11 cellular contexts compared by ENCODE assay signal in the genomic region with DNA sequence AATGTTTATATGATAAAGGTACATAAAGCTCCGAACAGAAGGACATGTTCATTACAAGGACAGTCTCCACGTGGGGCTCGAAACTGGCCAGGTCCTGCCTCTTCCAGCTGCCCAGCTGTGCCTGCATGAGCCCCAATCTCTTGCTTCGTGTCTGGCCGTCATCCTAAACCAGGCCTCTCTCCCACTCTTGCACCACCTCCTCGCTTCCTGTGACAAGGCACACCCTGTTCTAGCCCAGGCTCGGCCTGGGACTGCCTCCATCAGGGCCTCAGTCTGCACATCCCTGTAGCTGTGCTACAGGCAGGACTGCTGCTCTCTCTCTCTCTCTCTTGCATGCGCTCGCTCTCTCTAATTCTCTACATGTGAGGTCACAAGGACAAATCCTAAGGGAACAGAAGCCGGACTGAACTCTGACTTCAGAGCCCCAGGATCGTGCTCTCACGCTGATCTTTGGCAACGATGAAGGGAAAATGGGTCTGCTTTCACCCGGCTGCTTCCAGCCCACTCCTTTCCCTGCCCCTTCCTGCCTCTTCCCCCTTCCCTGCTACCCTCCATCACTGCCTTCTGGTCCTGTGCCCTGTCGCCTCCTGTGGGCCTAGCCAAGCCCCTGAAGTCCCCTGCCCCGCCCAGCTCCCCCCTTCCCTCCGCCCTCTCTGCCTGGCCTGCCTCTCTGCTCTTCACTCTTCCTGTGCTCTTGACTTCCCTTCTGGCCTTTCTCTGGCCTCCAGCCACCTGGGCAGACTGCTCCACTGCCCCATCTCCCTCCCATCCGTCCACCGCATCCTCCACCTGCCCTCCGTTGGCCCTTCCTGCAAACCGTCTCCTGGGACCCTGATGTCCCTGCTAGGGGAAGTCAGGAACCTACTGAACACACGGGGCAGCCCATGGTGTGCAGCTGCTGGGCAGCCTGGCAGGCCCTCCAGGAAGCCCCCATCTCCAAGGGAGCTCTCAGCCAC. TPM values are rescaled to one million over a fixed set of nuclear protein-coding genes. Genes with fewer than 3 reads are reported as not detected.
A peak's percentile ranks its signal among the peaks of the same experiment; 100 is the strongest.
DNase-seq lines count a peak whose midpoint lies in the region; ATAC-seq, FAIRE-seq and TF ChIP-seq lines count a peak whose summit lies in the region.
"Had no signal": no experiment of that assay in that cellular context is flagged by ENCODE, and none has a peak within 500 bp of the region (broad histone marks: within the 10 kb centered on the region; RNA-seq: fewer than 3 reads in every experiment).

No MANE protein-coding gene starts in this region.

- no peaks in the 10 kb centered on the region for H4K20me1 ChIP-seq in mammary epithelial cell (ENCODE audit: insufficient read depth, low read length)

- in situ Hi-C loops in mammary epithelial cell (cut with MboI; ENCODE audit: low sequenced_read_pairs in 2 of 2): no loop called here

- TF ChIP-seq CTCF in mammary epithelial cell (conservative IDR thresholded peaks at IDR 0.05 in 1 of 2, IDR thresholded peaks at IDR 0.05 in 1 of 2; ENCODE audit: extremely low read depth in 1 of 2, insufficient read depth in 1 of 2, low read depth in 1 of 2, low read length in 2 of 2): no peak
- TF ChIP-seq CTCF in stomach (IDR thresholded peaks at IDR 0.05): no peak

- dilution Hi-C loops in mammary epithelial cell (cut with HindIII; ENCODE audit: low sequenced_read_pairs): no loop called here

- H3K4me3 ChIP-seq in mammary epithelial cell (replicated peaks in 1 of 3; ENCODE audit: insufficient read depth in 1 of 3, low read depth in 2 of 3, low read length in 3 of 3) (no peak overlapping the region), stomach (no peak overlapping the region)

- H3K4me2 ChIP-seq in mammary epithelial cell (ENCODE audit: insufficient read depth, low read depth, low read length): no peak overlapping the region

- no peak overlapping the region for H3K9ac ChIP-seq in mammary epithelial cell (ENCODE audit: insufficient read depth, low read length)

- FAIRE-seq in GM19239 (lab: Jason Lieb, UNC): no peak
- FAIRE-seq: frontal cortex, GM12892 had no signal

- TF ChIP-seq EP300 in stomach (IDR thresholded peaks at IDR 0.05): no peak

- H3K27me3 ChIP-seq in mammary epithelial cell (ENCODE audit: insufficient read depth, low read length) (no peaks in the 10 kb centered on the region), stomach (peaks cover 0 to 26% (median 9%) of the 10 kb centered on the region in 3 donors)

- H3K79me2 ChIP-seq in mammary epithelial cell (ENCODE audit: insufficient read depth, low read length): no peaks in the 10 kb centered on the region

- no peaks in the 10 kb centered on the region for H3K36me3 ChIP-seq in mammary epithelial cell (ENCODE audit: insufficient read depth, low read length)
- no peaks in the 10 kb centered on the region for H3K36me3 ChIP-seq in stomach

- 71% methylated on average over 19 of the region's 22 CpGs for WGBS in mammary epithelial cell (ENCODE audit: low coverage, missing lambda C conversion rate)
- 61 to 76% (median 66%) methylated on average over 22 of the region's 22 CpGs for WGBS in stomach, 5 donors

- CTCF ChIA-PET in mammary epithelial cell (lab: Charles Lee; ENCODE audit: low non-redundant PET): no interaction called here

- peaks cover 4% of the 10 kb centered on the region for H3K4me1 ChIP-seq in mammary epithelial cell (ENCODE audit: insufficient read depth, low read length)
- peaks cover 0 to 8% (median 3%) of the 10 kb centered on the region in 4 donors for H3K4me1 ChIP-seq in stomach

- H3K9me3 ChIP-seq in mammary epithelial cell (replicated peaks; ENCODE audit: insufficient read depth, low read length) (peaks cover 4% of the 10 kb centered on the region), stomach (peaks cover 0 to 16% (median 9%) of the 10 kb centered on the region in 4 donors)

- no peak overlapping the region for H3K27ac ChIP-seq in mammary epithelial cell (ENCODE audit: insufficient read depth, low read depth, low read length)
- H3K27ac ChIP-seq in stomach: no peak overlapping the region

- DNase-seq in LHCN-M2 (ENCODE audit: low read depth) (peak; percentile 41), mammary epithelial cell (peak; percentile 19), islet precursor cell (peak; percentile 71), stomach (peak; percentile 26), NCI-H345 (lab: John Stamatoyannopoulos, UW) (no peak), GM19239 (ENCODE audit: insufficient read length, low spot score) (no peak)
- DNase-seq: NCI-H1048, substantia nigra had no signal

- TF ChIP-seq POLR2A in stomach (IDR thresholded peaks at IDR 0.05): no peak

- BruUV-seq in mammary epithelial cell (replicated peaks; lab: Mats Ljungman, UMichigan): no TSS peak

- H2AFZ ChIP-seq in mammary epithelial cell (ENCODE audit: low read depth, low read length): peak overlapping the region; percentile 56

- intact Hi-C loops in mammary epithelial cell (cut with micrococcal nuclease): no loop called here
- intact Hi-C loops in stomach (cut with DNase I; ENCODE audit: low total_unique reads): no loop called here

- no peak for ATAC-seq in HG03521 (IDR thresholded peaks at IDR 0.05; ENCODE audit: unreplicated experiment)

RNA-seq across cellular contexts. Expression of a gene that starts 7.8 kb away (rescaled TPM):
- total RNA-seq in LHCN-M2 (2014; rRNA removed) (not detected in 2 replicates), mammary epithelial cell (not detected), stomach (under 1 TPM in 1 of 5 donors, not detected in 4; 0.37 TPM)
- not detected for polyA plus RNA-seq in LHCN-M2 (2012)
- polyA plus RNA-seq in mammary epithelial cell (not detected), stomach (under 1 TPM in 2 of 3 donors, not detected in 1; 0.13 to 0.19 TPM)
- polyA minus RNA-seq in mammary epithelial cell: not detected
- total RNA-seq: frontal cortex had no signal

Comparison
In these comparisons a context has a peak if more than half of its experiments do, and no peak if none do; other contexts are left out.
1. DNase-seq: peak in LHCN-M2 (single experiment), mammary epithelial cell (single experiment), islet precursor cell (single experiment) and stomach (single experiment); none in NCI-H345 (single experiment) and GM19239 (single experiment).